1 cellular context compared by ENCODE assay signal in genomic region chr1:70518106-70518505, GRCh38.
TF ChIP-seq lines count a peak whose summit lies in the region.

No MANE protein-coding gene starts in this region.

TF ChIP-seq in K562, 482 proteins besides CTCF, POLR2A, EP300 and RAD21 (continued from another document and continues in another):
- TF ChIP-seq, protein P1, sequence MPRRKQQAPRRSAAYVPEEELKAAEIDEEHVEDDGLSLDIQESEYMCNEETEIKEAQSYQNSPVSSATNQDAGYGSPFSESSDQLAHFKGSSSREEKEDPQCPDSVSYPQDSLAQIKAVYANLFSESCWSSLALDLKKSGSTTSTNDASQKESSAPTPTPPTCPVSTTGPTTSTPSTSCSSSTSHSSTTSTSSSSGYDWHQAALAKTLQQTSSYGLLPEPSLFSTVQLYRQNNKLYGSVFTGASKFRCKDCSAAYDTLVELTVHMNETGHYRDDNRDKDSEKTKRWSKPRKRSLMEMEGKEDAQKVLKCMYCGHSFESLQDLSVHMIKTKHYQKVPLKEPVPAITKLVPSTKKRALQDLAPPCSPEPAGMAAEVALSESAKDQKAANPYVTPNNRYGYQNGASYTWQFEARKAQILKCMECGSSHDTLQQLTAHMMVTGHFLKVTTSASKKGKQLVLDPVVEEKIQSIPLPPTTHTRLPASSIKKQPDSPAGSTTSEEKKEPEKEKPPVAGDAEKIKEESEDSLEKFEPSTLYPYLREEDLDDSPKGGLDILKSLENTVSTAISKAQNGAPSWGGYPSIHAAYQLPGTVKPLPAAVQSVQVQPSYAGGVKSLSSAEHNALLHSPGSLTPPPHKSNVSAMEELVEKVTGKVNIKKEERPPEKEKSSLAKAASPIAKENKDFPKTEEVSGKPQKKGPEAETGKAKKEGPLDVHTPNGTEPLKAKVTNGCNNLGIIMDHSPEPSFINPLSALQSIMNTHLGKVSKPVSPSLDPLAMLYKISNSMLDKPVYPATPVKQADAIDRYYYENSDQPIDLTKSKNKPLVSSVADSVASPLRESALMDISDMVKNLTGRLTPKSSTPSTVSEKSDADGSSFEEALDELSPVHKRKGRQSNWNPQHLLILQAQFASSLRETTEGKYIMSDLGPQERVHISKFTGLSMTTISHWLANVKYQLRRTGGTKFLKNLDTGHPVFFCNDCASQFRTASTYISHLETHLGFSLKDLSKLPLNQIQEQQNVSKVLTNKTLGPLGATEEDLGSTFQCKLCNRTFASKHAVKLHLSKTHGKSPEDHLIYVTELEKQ (CRISPR knock-in tag; IDR thresholded peaks at IDR 0.05), result no peak
- no peak for TF ChIP-seq ZNF140 (CRISPR knock-in tag; IDR thresholded peaks at IDR 0.05)
- TF ChIP-seq KDM1A (IDR thresholded peaks at IDR 0.05), result no peak
- TF ChIP-seq ZNF232 (CRISPR knock-in tag; IDR thresholded peaks at IDR 0.05), result no peak
- TF ChIP-seq MAFG (tag; conservative IDR thresholded peaks at IDR 0.05), result peak; percentile 94
- TF ChIP-seq SRSF3 (IDR thresholded peaks at IDR 0.05; ENCODE audit: insufficient read depth, low read length), result no peak
- TF ChIP-seq DACH1 (IDR thresholded peaks at IDR 0.05; ENCODE audit: partially characterized antibody), result peak; percentile 25
- no peak for TF ChIP-seq ZEB2 (IDR thresholded peaks at IDR 0.05)
- peak; percentile 13; the same call in 1 of the 2 replicates for TF ChIP-seq CBFA2T3 (IDR thresholded peaks at IDR 0.05)
- TF ChIP-seq, protein P2, sequence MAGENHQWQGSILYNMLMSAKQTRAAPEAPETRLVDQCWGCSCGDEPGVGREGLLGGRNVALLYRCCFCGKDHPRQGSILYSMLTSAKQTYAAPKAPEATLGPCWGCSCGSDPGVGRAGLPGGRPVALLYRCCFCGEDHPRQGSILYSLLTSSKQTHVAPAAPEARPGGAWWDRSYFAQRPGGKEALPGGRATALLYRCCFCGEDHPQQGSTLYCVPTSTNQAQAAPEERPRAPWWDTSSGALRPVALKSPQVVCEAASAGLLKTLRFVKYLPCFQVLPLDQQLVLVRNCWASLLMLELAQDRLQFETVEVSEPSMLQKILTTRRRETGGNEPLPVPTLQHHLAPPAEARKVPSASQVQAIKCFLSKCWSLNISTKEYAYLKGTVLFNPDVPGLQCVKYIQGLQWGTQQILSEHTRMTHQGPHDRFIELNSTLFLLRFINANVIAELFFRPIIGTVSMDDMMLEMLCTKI (IDR thresholded peaks at IDR 0.05; ENCODE audit: partially characterized antibody), result no peak
- TF ChIP-seq, protein P3, sequence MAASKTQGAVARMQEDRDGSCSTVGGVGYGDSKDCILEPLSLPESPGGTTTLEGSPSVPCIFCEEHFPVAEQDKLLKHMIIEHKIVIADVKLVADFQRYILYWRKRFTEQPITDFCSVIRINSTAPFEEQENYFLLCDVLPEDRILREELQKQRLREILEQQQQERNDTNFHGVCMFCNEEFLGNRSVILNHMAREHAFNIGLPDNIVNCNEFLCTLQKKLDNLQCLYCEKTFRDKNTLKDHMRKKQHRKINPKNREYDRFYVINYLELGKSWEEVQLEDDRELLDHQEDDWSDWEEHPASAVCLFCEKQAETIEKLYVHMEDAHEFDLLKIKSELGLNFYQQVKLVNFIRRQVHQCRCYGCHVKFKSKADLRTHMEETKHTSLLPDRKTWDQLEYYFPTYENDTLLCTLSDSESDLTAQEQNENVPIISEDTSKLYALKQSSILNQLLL (CRISPR knock-in tag; IDR thresholded peaks at IDR 0.05; ENCODE audit: borderline replicate concordance), result no peak
- TF ChIP-seq, protein P4, sequence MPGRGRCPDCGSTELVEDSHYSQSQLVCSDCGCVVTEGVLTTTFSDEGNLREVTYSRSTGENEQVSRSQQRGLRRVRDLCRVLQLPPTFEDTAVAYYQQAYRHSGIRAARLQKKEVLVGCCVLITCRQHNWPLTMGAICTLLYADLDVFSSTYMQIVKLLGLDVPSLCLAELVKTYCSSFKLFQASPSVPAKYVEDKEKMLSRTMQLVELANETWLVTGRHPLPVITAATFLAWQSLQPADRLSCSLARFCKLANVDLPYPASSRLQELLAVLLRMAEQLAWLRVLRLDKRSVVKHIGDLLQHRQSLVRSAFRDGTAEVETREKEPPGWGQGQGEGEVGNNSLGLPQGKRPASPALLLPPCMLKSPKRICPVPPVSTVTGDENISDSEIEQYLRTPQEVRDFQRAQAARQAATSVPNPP (IDR thresholded peaks at IDR 0.05; ENCODE audit: borderline replicate concordance, insufficient read depth, insufficient read length), result no peak
- TF ChIP-seq, protein P5, sequence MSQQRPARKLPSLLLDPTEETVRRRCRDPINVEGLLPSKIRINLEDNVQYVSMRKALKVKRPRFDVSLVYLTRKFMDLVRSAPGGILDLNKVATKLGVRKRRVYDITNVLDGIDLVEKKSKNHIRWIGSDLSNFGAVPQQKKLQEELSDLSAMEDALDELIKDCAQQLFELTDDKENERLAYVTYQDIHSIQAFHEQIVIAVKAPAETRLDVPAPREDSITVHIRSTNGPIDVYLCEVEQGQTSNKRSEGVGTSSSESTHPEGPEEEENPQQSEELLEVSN (IDR thresholded peaks at IDR 0.05; ENCODE audit: borderline replicate concordance in 1 of 2, extremely low read depth in 1 of 2, insufficient read depth in 1 of 2, insufficient read length in 1 of 2, low read depth in 1 of 2, low read length in 1 of 2, poor library complexity in 1 of 2, severe bottlenecking in 1 of 2), result no peak
- TF ChIP-seq DPF2 (IDR thresholded peaks at IDR 0.05), result peak; percentile 49; the same call in 1 of the 2 replicates
- TF ChIP-seq ZNF449 (CRISPR knock-in tag; IDR thresholded peaks at IDR 0.05), result no peak
- TF ChIP-seq ZNF707 (CRISPR knock-in tag; conservative IDR thresholded peaks at IDR 0.05), result no peak
- no peak for TF ChIP-seq SP1 (CRISPR knock-in tag; IDR thresholded peaks at IDR 0.05)
- peak; percentile 76 for TF ChIP-seq MEIS2 (IDR thresholded peaks at IDR 0.05; ENCODE audit: partially characterized antibody)
- no peak for TF ChIP-seq ZNF766 (CRISPR knock-in tag; conservative IDR thresholded peaks at IDR 0.05)
- TF ChIP-seq ZNF165 (CRISPR knock-in tag; IDR thresholded peaks at IDR 0.05; ENCODE audit: borderline replicate concordance), result no peak
- peak; percentile 94 for TF ChIP-seq ZNF316 (IDR thresholded peaks at IDR 0.05)
- TF ChIP-seq ATF3 (IDR thresholded peaks at IDR 0.05), result 0 out of 2 replicates have a peak, but pooled peaks have one; percentile 37
- TF ChIP-seq ATF3 (CRISPR knock-in tag; conservative IDR thresholded peaks at IDR 0.05), result no peak
- TF ChIP-seq HCFC1 (IDR thresholded peaks at IDR 0.05; ENCODE audit: low read depth, low read length), result no peak
- no peak for TF ChIP-seq NFIX (CRISPR knock-in tag; IDR thresholded peaks at IDR 0.05; ENCODE audit: low read depth)
- TF ChIP-seq MLX (CRISPR knock-in tag; conservative IDR thresholded peaks at IDR 0.05), result no peak
- peak; percentile 69; the same call in 1 of the 2 replicates for TF ChIP-seq MAFK (IDR thresholded peaks at IDR 0.05; ENCODE audit: low read length)
- no peak for TF ChIP-seq SNIP1 (IDR thresholded peaks at IDR 0.05; ENCODE audit: low read depth)
- TF ChIP-seq SMAD4 (CRISPR knock-in tag; conservative IDR thresholded peaks at IDR 0.05), result no peak
- TF ChIP-seq SFPQ (IDR thresholded peaks at IDR 0.05; ENCODE audit: low read depth, low read length), result no peak
- TF ChIP-seq, protein P6, sequence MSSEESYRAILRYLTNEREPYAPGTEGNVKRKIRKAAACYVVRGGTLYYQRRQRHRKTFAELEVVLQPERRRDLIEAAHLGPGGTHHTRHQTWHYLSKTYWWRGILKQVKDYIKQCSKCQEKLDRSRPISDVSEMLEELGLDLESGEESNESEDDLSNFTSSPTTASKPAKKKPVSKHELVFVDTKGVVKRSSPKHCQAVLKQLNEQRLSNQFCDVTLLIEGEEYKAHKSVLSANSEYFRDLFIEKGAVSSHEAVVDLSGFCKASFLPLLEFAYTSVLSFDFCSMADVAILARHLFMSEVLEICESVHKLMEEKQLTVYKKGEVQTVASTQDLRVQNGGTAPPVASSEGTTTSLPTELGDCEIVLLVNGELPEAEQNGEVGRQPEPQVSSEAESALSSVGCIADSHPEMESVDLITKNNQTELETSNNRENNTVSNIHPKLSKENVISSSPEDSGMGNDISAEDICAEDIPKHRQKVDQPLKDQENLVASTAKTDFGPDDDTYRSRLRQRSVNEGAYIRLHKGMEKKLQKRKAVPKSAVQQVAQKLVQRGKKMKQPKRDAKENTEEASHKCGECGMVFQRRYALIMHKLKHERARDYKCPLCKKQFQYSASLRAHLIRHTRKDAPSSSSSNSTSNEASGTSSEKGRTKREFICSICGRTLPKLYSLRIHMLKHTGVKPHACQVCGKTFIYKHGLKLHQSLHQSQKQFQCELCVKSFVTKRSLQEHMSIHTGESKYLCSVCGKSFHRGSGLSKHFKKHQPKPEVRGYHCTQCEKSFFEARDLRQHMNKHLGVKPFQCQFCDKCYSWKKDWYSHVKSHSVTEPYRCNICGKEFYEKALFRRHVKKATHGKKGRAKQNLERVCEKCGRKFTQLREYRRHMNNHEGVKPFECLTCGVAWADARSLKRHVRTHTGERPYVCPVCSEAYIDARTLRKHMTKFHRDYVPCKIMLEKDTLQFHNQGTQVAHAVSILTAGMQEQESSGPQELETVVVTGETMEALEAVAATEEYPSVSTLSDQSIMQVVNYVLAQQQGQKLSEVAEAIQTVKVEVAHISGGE (CRISPR knock-in tag; IDR thresholded peaks at IDR 0.05), result no peak
- TF ChIP-seq PYGO2 (tag; IDR thresholded peaks at IDR 0.05), result no peak
- TF ChIP-seq KLF10 (CRISPR knock-in tag; IDR thresholded peaks at IDR 0.05), result no peak
- no peak for TF ChIP-seq ZBTB17 (CRISPR knock-in tag; IDR thresholded peaks at IDR 0.05)
- no peak for TF ChIP-seq HBP1 (CRISPR knock-in tag; IDR thresholded peaks at IDR 0.05)
- TF ChIP-seq PKNOX1 (IDR thresholded peaks at IDR 0.05), result peak; percentile 47
- TF ChIP-seq ZNF780A (CRISPR knock-in tag; IDR thresholded peaks at IDR 0.05), result no peak
- peak; percentile 33; the same call in 1 of the 2 replicates for TF ChIP-seq ZNF384 (IDR thresholded peaks at IDR 0.05; ENCODE audit: low read depth, low read length)
- TF ChIP-seq LARP7 (IDR thresholded peaks at IDR 0.05), result no peak
- TF ChIP-seq ESRRB (CRISPR knock-in tag; IDR thresholded peaks at IDR 0.05; ENCODE audit: borderline replicate concordance), result no peak
- peak; percentile 55; the same call in 1 of the 2 replicates for TF ChIP-seq BACH1 (tag; IDR thresholded peaks at IDR 0.05)
